In the genomic region with DNA sequence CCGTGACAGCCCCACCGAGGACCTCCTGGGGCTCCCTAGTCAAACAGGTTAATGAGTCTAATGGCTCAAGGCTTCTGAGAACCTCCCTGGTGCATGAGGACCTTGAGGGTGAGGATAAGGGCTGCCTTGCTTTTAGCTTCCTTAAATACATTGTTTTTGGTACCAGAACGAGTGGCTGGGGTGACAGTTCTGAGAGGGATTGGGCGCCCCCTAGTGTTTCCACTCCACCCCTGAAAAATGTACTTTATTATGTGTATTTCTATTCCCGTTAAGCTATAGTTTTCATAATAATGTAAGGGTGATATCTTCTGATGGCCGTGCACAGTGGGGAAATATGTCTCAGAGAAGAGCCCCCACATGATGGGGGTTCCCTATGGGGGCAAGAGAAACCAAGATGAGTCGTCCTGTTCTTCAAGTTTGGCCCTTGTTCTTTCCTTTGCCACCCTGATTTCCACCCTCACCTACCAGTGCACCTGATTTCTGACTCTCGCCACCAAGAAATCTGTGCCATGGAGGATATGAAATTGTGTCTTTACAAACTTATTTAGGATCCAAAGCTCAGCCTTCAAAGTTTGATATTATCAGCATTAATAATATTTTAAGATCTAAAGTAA, we compare ENCODE assay signal across 8 cellular contexts. TPM values are rescaled to one million over a fixed set of nuclear protein-coding genes. Genes with fewer than 3 reads are reported as not detected.
DNase-seq lines count a peak whose midpoint lies in the region; ATAC-seq and TF ChIP-seq lines count a peak whose summit lies in the region.

No MANE protein-coding gene starts in this region.

- TF ChIP-seq EP300 in Ishikawa (IDR thresholded peaks at IDR 0.05; ENCODE audit: borderline replicate concordance) (no peak), upper lobe of left lung (IDR thresholded peaks at IDR 0.05) (no peak)

- WGBS in upper lobe of left lung, 2 donors, result 42 to 50% methylated on average over 8 of the region's 8 CpGs

- peak; percentile 84 for TF ChIP-seq RAD21 in Ishikawa (IDR thresholded peaks at IDR 0.05; ENCODE audit: low read depth)

- H3K27ac ChIP-seq in foreskin keratinocyte (no peak overlapping the region), upper lobe of left lung (no peak overlapping the region)

- peak; percentile 53 for DNase-seq in Caki2 (ENCODE audit: low read depth)
- peak; percentile 12 to 19 for DNase-seq in SHP77 (lab: John Stamatoyannopoulos, UW)
- peak; percentile 49 to 60 for DNase-seq in activated T-helper 1 cell treated with anti-CD3 and anti-CD28 coated beads, Interleukin-2, amount 50 U/mL, for 16 hours (ENCODE audit: low read depth in 1 of 2, low spot score in 1 of 2)
- no peak for DNase-seq in foreskin keratinocyte
- DNase-seq in pons (ENCODE audit: low spot score), result peak; percentile 34
- DNase-seq in upper lobe of left lung, result peak in 1 of 2 donors; percentile 41

- H3K27me3 ChIP-seq in foreskin keratinocyte (no peaks in the 10 kb centered on the region), upper lobe of left lung (no peaks in the 10 kb centered on the region)

- peak; percentile 39 for ATAC-seq in foreskin keratinocyte
- ATAC-seq in upper lobe of left lung (ENCODE audit: low FRiP score in 2 of 2), result peak; percentile 73 to 77
- no peak for ATAC-seq in GM21390 (IDR thresholded peaks at IDR 0.05; ENCODE audit: unreplicated experiment)

- peak; percentile 90 for TF ChIP-seq CTCF in foreskin keratinocyte (conservative IDR thresholded peaks at IDR 0.05)
- peak; percentile 49 to 72 (median 64) for TF ChIP-seq CTCF in upper lobe of left lung (IDR thresholded peaks at IDR 0.05)

- H3K4me3 ChIP-seq in upper lobe of left lung, result no peak overlapping the region

- H3K4me1 ChIP-seq in foreskin keratinocyte (peaks cover 33% of the 10 kb centered on the region), upper lobe of left lung (no peaks in the 10 kb centered on the region)

- no peak for TF ChIP-seq POLR2A in upper lobe of left lung (IDR thresholded peaks at IDR 0.05)

- peaks cover 0 to 19% (median 0%) of the 10 kb centered on the region in 4 donors for H3K36me3 ChIP-seq in upper lobe of left lung

- in situ Hi-C loops in Caki2 (cut with HindIII; ENCODE audit: low pct_unique_long_range_greater_than_20kb, low sequenced_read_pairs), result no loop called here

- no peaks in the 10 kb centered on the region for H3K9me3 ChIP-seq in upper lobe of left lung

TF ChIP-seq in Ishikawa, 13 proteins besides CTCF, POLR2A, EP300 and RAD21:
- TF ChIP-seq YY1 (IDR thresholded peaks at IDR 0.05; ENCODE audit: low read depth) (no peak), EGR1 (IDR thresholded peaks at IDR 0.05) (no peak), ZBTB7A (IDR thresholded peaks at IDR 0.05; ENCODE audit: low read depth) (no peak), USF1 (IDR thresholded peaks at IDR 0.05) (no peak), CEBPB (IDR thresholded peaks at IDR 0.05) (no peak), TCF12 (IDR thresholded peaks at IDR 0.05; ENCODE audit: low read depth) (no peak), CREB1 (IDR thresholded peaks at IDR 0.05; ENCODE audit: low read depth) (no peak), FOXM1 (IDR thresholded peaks at IDR 0.05; ENCODE audit: borderline replicate concordance, low read depth) (no peak), TAF1 (IDR thresholded peaks at IDR 0.05; ENCODE audit: low read depth) (no peak), TEAD4 (IDR thresholded peaks at IDR 0.05) (no peak), NFIC (IDR thresholded peaks at IDR 0.05) (no peak), REST (IDR thresholded peaks at IDR 0.05; ENCODE audit: low read depth) (no peak)
- TF ChIP-seq, protein P1, sequence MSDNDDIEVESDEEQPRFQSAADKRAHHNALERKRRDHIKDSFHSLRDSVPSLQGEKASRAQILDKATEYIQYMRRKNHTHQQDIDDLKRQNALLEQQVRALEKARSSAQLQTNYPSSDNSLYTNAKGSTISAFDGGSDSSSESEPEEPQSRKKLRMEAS (IDR thresholded peaks at IDR 0.05), result no peak

RNA-seq across cellular contexts. Expression of gene VWA3A, which starts 14.5 kb away (rescaled TPM):
- not detected in 2 replicates for total RNA-seq in Caki2 (2014; rRNA removed; shearing (Covaris generic); ENCODE audit: low replicate concordance)
- total RNA-seq in foreskin keratinocyte (0.03 and 0.04 TPM in 2 replicates), upper lobe of left lung (10 to 100 TPM in 3 of 6 donors, 1 to 10 TPM in 2, under 1 TPM in 1; 0.43 to 47.8 (median 14.9) TPM)
- not detected in 2 replicates for polyA plus RNA-seq in foreskin keratinocyte

Comparison
In these comparisons a context has a peak if more than half of its experiments do, and no peak if none do; other contexts are left out.
1. DNase-seq: peak in Caki2 (single experiment), SHP77 (2 of 2), activated T-helper 1 cell treated with anti-CD3 and anti-CD28 coated beads, Interleukin-2, amount 50 U/mL, for 16 hours (2 of 2) and pons (single experiment); none in foreskin keratinocyte (0 of 2).